In the genomic region with DNA sequence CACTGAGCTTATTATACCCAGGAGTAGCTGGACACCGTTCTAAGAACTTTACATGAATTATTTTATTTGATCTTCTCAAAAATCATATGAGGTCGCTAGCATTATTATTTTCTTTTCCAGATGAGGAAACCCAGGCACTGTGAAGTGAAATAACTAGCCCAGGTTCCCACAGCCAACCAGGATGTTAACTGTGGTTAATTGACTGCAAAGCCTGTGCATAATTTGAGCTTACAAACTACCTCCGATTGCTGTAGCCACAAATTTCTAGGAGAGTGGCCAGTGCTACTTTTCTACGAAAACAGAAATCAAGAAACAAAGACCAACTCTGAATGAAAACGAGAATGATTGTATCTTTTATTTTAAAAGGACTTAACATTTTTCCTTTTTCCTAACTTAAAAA, we compare ENCODE assay signal across 22 cellular contexts. TPM values are rescaled to one million over a fixed set of nuclear protein-coding genes. Genes with fewer than 3 reads are reported as not detected.
DNase-seq lines count a peak whose midpoint lies in the region; ATAC-seq, FAIRE-seq and TF ChIP-seq lines count a peak whose summit lies in the region.
"Had no signal": no experiment of that assay in that cellular context is flagged by ENCODE, and none has a peak within 500 bp of the region (broad histone marks: within the 10 kb centered on the region; RNA-seq: fewer than 3 reads in every experiment).

No MANE protein-coding gene starts in this region.

- peaks cover 5% of the 10 kb centered on the region for H3K9me3 Mint-ChIP-seq in activated CD4-positive, alpha-beta T cell treated with anti-CD3 and anti-CD28 coated beads, Interleukin-2, amount 10 ng/mL, durations not matched to agents 24 days and 14 days
- peaks cover 3% of the 10 kb centered on the region for H3K9me3 Mint-ChIP-seq in natural killer cell treated with Interleukin-12 subunit alpha and Interleukin-12 subunit beta and Interleukin-15 and Interleukin-18, amount 100 ng/mL, for 72 hours
- H3K9me3 Mint-ChIP-seq in natural killer cell: no peaks in the 10 kb centered on the region
- H3K9me3 Mint-ChIP-seq in activated T-helper 2 cell treated with anti-CD3 and anti-CD28 coated beads, Interferon-gamma antibody, Interleukin-2, Interleukin-4, amounts not matched to agents 10 μg/mL and 5 μg/mL and 100 μg/mL, durations not matched to agents 14 hours and 24 hours and 36 hours: peaks cover 29% of the 10 kb centered on the region
- H3K9me3 Mint-ChIP-seq in stimulated activated effector memory CD8-positive, alpha-beta T cell treated with anti-CD3 and anti-CD28 coated beads, Interleukin-12 subunit alpha, Interleukin-12 subunit beta, amount 100 ng/mL, for 72 hours: peaks cover 2% of the 10 kb centered on the region

- intact Hi-C loops in activated CD4-positive, alpha-beta T cell treated with anti-CD3 and anti-CD28 coated beads, Interleukin-2, amount 10 ng/mL, durations not matched to agents 24 days and 14 days (cut with micrococcal nuclease): loop anchor here (2.0 kb wide), 1 partner anchor 65 kb away; no protein-coding TSS in a partner anchor
- intact Hi-C loops in natural killer cell (cut with micrococcal nuclease): no loop called here
- intact Hi-C loops in activated T-helper 2 cell treated with anti-CD3 and anti-CD28 coated beads, Interferon-gamma antibody, Interleukin-2, Interleukin-4, amounts not matched to agents 10 μg/mL and 5 μg/mL and 100 μg/mL, durations not matched to agents 14 hours and 24 hours and 36 hours (cut with micrococcal nuclease): no loop called here

- TF ChIP-seq CTCF in natural killer cell (IDR thresholded peaks at IDR 0.05): no peak

- peak overlapping the region; percentile 71 for H3K27ac Mint-ChIP-seq in activated CD4-positive, alpha-beta T cell treated with anti-CD3 and anti-CD28 coated beads, Interleukin-2, amount 10 ng/mL, durations not matched to agents 24 days and 14 days
- H3K27ac Mint-ChIP-seq in natural killer cell treated with Interleukin-12 subunit alpha and Interleukin-12 subunit beta and Interleukin-15 and Interleukin-18, amount 100 ng/mL, for 72 hours: peak overlapping the region; percentile 8 to 75
- no peak overlapping the region for H3K27ac Mint-ChIP-seq in natural killer cell
- H3K27ac Mint-ChIP-seq in activated T-helper 2 cell treated with anti-CD3 and anti-CD28 coated beads, Interferon-gamma antibody, Interleukin-2, Interleukin-4, amounts not matched to agents 10 μg/mL and 5 μg/mL and 100 μg/mL, durations not matched to agents 14 hours and 24 hours and 36 hours: peak overlapping the region; percentile 99
- H3K27ac Mint-ChIP-seq in stimulated activated effector memory CD8-positive, alpha-beta T cell treated with anti-CD3 and anti-CD28 coated beads, Interleukin-12 subunit alpha, Interleukin-12 subunit beta, amount 100 ng/mL, for 72 hours: peak overlapping the region; percentile 97
- H3K27ac Mint-ChIP-seq: CD4-positive, alpha-beta T cell had no signal

- no peak for FAIRE-seq in GM12892 (lab: Jason Lieb, UNC)

- H3K4me3 Mint-ChIP-seq in activated CD4-positive, alpha-beta T cell treated with anti-CD3 and anti-CD28 coated beads, Interleukin-2, amount 10 ng/mL, durations not matched to agents 24 days and 14 days: peak overlapping the region; percentile 41
- peak overlapping the region; percentile 49 for H3K4me3 Mint-ChIP-seq in natural killer cell treated with Interleukin-12 subunit alpha and Interleukin-12 subunit beta and Interleukin-15 and Interleukin-18, amount 100 ng/mL, for 72 hours
- H3K4me3 Mint-ChIP-seq in natural killer cell: no peak overlapping the region
- H3K4me3 Mint-ChIP-seq in activated T-helper 2 cell treated with anti-CD3 and anti-CD28 coated beads, Interferon-gamma antibody, Interleukin-2, Interleukin-4, amounts not matched to agents 10 μg/mL and 5 μg/mL and 100 μg/mL, durations not matched to agents 14 hours and 24 hours and 36 hours (ENCODE audit: low read depth): no peak overlapping the region
- H3K4me3 Mint-ChIP-seq in stimulated activated effector memory CD8-positive, alpha-beta T cell treated with anti-CD3 and anti-CD28 coated beads, Interleukin-12 subunit alpha, Interleukin-12 subunit beta, amount 100 ng/mL, for 72 hours: peak overlapping the region; percentile 71
- H3K4me3 Mint-ChIP-seq: H9 had no signal

- no peaks in the 10 kb centered on the region for H3K27me3 Mint-ChIP-seq in activated CD4-positive, alpha-beta T cell treated with anti-CD3 and anti-CD28 coated beads, Interleukin-2, amount 10 ng/mL, durations not matched to agents 24 days and 14 days
- no peaks in the 10 kb centered on the region for H3K27me3 Mint-ChIP-seq in natural killer cell treated with Interleukin-12 subunit alpha and Interleukin-12 subunit beta and Interleukin-15 and Interleukin-18, amount 100 ng/mL, for 72 hours
- H3K27me3 Mint-ChIP-seq in natural killer cell (ENCODE audit: low read depth in 2 of 2): no peaks in the 10 kb centered on the region
- no peaks in the 10 kb centered on the region for H3K27me3 Mint-ChIP-seq in activated T-helper 2 cell treated with anti-CD3 and anti-CD28 coated beads, Interferon-gamma antibody, Interleukin-2, Interleukin-4, amounts not matched to agents 10 μg/mL and 5 μg/mL and 100 μg/mL, durations not matched to agents 14 hours and 24 hours and 36 hours (ENCODE audit: low read depth)
- H3K27me3 Mint-ChIP-seq: CD4-positive, alpha-beta T cell had no signal

- peaks cover 45% of the 10 kb centered on the region for H3K4me1 Mint-ChIP-seq in activated CD4-positive, alpha-beta T cell treated with anti-CD3 and anti-CD28 coated beads, Interleukin-2, amount 10 ng/mL, durations not matched to agents 24 days and 14 days
- peaks cover 6 to 16% of the 10 kb centered on the region in 2 donors for H3K4me1 Mint-ChIP-seq in natural killer cell treated with Interleukin-12 subunit alpha and Interleukin-12 subunit beta and Interleukin-15 and Interleukin-18, amount 100 ng/mL, for 72 hours (ENCODE audit: low read depth in 2 of 2)
- peaks cover under 1 to 12% of the 10 kb centered on the region in 2 donors for H3K4me1 Mint-ChIP-seq in natural killer cell
- peaks cover 46% of the 10 kb centered on the region for H3K4me1 Mint-ChIP-seq in activated T-helper 2 cell treated with anti-CD3 and anti-CD28 coated beads, Interferon-gamma antibody, Interleukin-2, Interleukin-4, amounts not matched to agents 10 μg/mL and 5 μg/mL and 100 μg/mL, durations not matched to agents 14 hours and 24 hours and 36 hours (ENCODE audit: low read depth)
- peaks cover 37% of the 10 kb centered on the region for H3K4me1 Mint-ChIP-seq in stimulated activated effector memory CD8-positive, alpha-beta T cell treated with anti-CD3 and anti-CD28 coated beads, Interleukin-12 subunit alpha, Interleukin-12 subunit beta, amount 100 ng/mL, for 72 hours

- no peak for TF ChIP-seq POLR2A in GM12892 (IDR thresholded peaks at IDR 0.05; ENCODE audit: low read depth, low read length)

- peak in 1 of 2 donors; percentile 73 for ATAC-seq in natural killer cell treated with Interleukin-12 subunit alpha and Interleukin-12 subunit beta and Interleukin-15 and Interleukin-18, amount 100 ng/mL, for 72 hours
- ATAC-seq in natural killer cell: no peak
- ATAC-seq in stimulated activated effector memory CD8-positive, alpha-beta T cell treated with anti-CD3 and anti-CD28 coated beads, Interleukin-12 subunit alpha, Interleukin-12 subunit beta, amount 100 ng/mL, for 72 hours: peak; percentile 48

- peaks cover 16% of the 10 kb centered on the region for H3K36me3 Mint-ChIP-seq in activated CD4-positive, alpha-beta T cell treated with anti-CD3 and anti-CD28 coated beads, Interleukin-2, amount 10 ng/mL, durations not matched to agents 24 days and 14 days (ENCODE audit: low read depth)
- peaks cover 8% of the 10 kb centered on the region for H3K36me3 Mint-ChIP-seq in natural killer cell treated with Interleukin-12 subunit alpha and Interleukin-12 subunit beta and Interleukin-15 and Interleukin-18, amount 100 ng/mL, for 72 hours
- peaks cover 8% of the 10 kb centered on the region for H3K36me3 Mint-ChIP-seq in natural killer cell
- peaks cover 29% of the 10 kb centered on the region for H3K36me3 Mint-ChIP-seq in activated T-helper 2 cell treated with anti-CD3 and anti-CD28 coated beads, Interferon-gamma antibody, Interleukin-2, Interleukin-4, amounts not matched to agents 10 μg/mL and 5 μg/mL and 100 μg/mL, durations not matched to agents 14 hours and 24 hours and 36 hours (ENCODE audit: low read depth)
- no peaks in the 10 kb centered on the region for H3K36me3 Mint-ChIP-seq in stimulated activated effector memory CD8-positive, alpha-beta T cell treated with anti-CD3 and anti-CD28 coated beads, Interleukin-12 subunit alpha, Interleukin-12 subunit beta, amount 100 ng/mL, for 72 hours

- peak; percentile 58 for DNase-seq in activated CD4-positive, alpha-beta T cell treated with anti-CD3 and anti-CD28 coated beads, Interleukin-2, amount 10 ng/mL, durations not matched to agents 24 days and 14 days
- DNase-seq in activated CD4-positive, alpha-beta T cell treated with anti-CD3 and anti-CD28 coated beads, Interleukin-2, amount 50 U/mL, for 48 hours: no peak
- no peak for DNase-seq in natural killer cell treated with Interleukin-12 subunit alpha and Interleukin-12 subunit beta and Interleukin-15 and Interleukin-18, amount 100 ng/mL, for 72 hours (ENCODE audit: low spot score)
- no peak for DNase-seq in natural killer cell
- no peak for DNase-seq in activated T-helper 2 cell treated with anti-CD3 and anti-CD28 coated beads, Interferon-gamma antibody, Interleukin-2, Interleukin-4, amounts not matched to agents 10 μg/mL and 5 μg/mL and 100 μg/mL, durations not matched to agents 14 hours and 24 hours and 36 hours (ENCODE audit: low spot score)
- peak in 1 of 2 donors; percentile 40 for DNase-seq in stimulated activated effector memory CD8-positive, alpha-beta T cell treated with anti-CD3 and anti-CD28 coated beads, Interleukin-12 subunit alpha, Interleukin-12 subunit beta, amount 100 ng/mL, for 72 hours (ENCODE audit: low spot score in 2 of 2)
- no peak for DNase-seq in anterior cingulate cortex (lab: John Stamatoyannopoulos, UW)
- DNase-seq in GM12892 (ENCODE audit: insufficient read length): no peak
- DNase-seq: 8988T; BE2C; Calu3; CD4-positive, alpha-beta T cell; DMS79; H9; IMR-90; Kasumi-1; MM.1S; NCI-H1105 treated with DMSO at 0.1 percent for 48 hours; NCI-H1694 treated with DMSO at 0.1 percent for 48 hours; NCI-H2107; NCI-H226; NCI-H524 treated with DMSO at 0.1 percent for 48 hours had no signal

RNA-seq across cellular contexts. Expression of gene SPRY1, which starts 27.2 kb away (rescaled TPM):
- 60.2 and 60.5 TPM in 2 replicates for total RNA-seq in activated CD4-positive, alpha-beta T cell treated with anti-CD3 and anti-CD28 coated beads, Interleukin-2, amount 10 ng/mL, durations not matched to agents 24 days and 14 days
- 1 to 10 TPM; 1.7 to 4.2 TPM for total RNA-seq in natural killer cell treated with Interleukin-12 subunit alpha and Interleukin-12 subunit beta and Interleukin-15 and Interleukin-18, amount 100 ng/mL, for 72 hours
- total RNA-seq in natural killer cell: 1 to 10 TPM; 8.7 to 9.8 (median 9.5) TPM
- total RNA-seq in activated T-helper 2 cell treated with anti-CD3 and anti-CD28 coated beads, Interferon-gamma antibody, Interleukin-2, Interleukin-4, amounts not matched to agents 10 μg/mL and 5 μg/mL and 100 μg/mL, durations not matched to agents 14 hours and 24 hours and 36 hours: 59.1 and 61.8 TPM in 2 replicates
- 1.1 TPM for polyA plus RNA-seq in GM12892 (2012; ENCODE audit: missing spikeins)

Comparison
In these comparisons a context has a peak if more than half of its experiments do, and no peak if none do; other contexts are left out.
1. H3K27ac Mint-ChIP-seq: peak in activated CD4-positive, alpha-beta T cell treated with anti-CD3 and anti-CD28 coated beads, Interleukin-2, amount 10 ng/mL, durations not matched to agents 24 days and 14 days (single experiment), natural killer cell treated with Interleukin-12 subunit alpha and Interleukin-12 subunit beta and Interleukin-15 and Interleukin-18, amount 100 ng/mL, for 72 hours (2 of 2), activated T-helper 2 cell treated with anti-CD3 and anti-CD28 coated beads, Interferon-gamma antibody, Interleukin-2, Interleukin-4, amounts not matched to agents 10 μg/mL and 5 μg/mL and 100 μg/mL, durations not matched to agents 14 hours and 24 hours and 36 hours (single experiment) and stimulated activated effector memory CD8-positive, alpha-beta T cell treated with anti-CD3 and anti-CD28 coated beads, Interleukin-12 subunit alpha, Interleukin-12 subunit beta, amount 100 ng/mL, for 72 hours (single experiment); none in natural killer cell (0 of 2).
2. H3K4me3 Mint-ChIP-seq: peak in activated CD4-positive, alpha-beta T cell treated with anti-CD3 and anti-CD28 coated beads, Interleukin-2, amount 10 ng/mL, durations not matched to agents 24 days and 14 days (single experiment), natural killer cell treated with Interleukin-12 subunit alpha and Interleukin-12 subunit beta and Interleukin-15 and Interleukin-18, amount 100 ng/mL, for 72 hours (single experiment) and stimulated activated effector memory CD8-positive, alpha-beta T cell treated with anti-CD3 and anti-CD28 coated beads, Interleukin-12 subunit alpha, Interleukin-12 subunit beta, amount 100 ng/mL, for 72 hours (single experiment); none in natural killer cell (single experiment) and activated T-helper 2 cell treated with anti-CD3 and anti-CD28 coated beads, Interferon-gamma antibody, Interleukin-2, Interleukin-4, amounts not matched to agents 10 μg/mL and 5 μg/mL and 100 μg/mL, durations not matched to agents 14 hours and 24 hours and 36 hours (single experiment).